In the genomic region with DNA sequence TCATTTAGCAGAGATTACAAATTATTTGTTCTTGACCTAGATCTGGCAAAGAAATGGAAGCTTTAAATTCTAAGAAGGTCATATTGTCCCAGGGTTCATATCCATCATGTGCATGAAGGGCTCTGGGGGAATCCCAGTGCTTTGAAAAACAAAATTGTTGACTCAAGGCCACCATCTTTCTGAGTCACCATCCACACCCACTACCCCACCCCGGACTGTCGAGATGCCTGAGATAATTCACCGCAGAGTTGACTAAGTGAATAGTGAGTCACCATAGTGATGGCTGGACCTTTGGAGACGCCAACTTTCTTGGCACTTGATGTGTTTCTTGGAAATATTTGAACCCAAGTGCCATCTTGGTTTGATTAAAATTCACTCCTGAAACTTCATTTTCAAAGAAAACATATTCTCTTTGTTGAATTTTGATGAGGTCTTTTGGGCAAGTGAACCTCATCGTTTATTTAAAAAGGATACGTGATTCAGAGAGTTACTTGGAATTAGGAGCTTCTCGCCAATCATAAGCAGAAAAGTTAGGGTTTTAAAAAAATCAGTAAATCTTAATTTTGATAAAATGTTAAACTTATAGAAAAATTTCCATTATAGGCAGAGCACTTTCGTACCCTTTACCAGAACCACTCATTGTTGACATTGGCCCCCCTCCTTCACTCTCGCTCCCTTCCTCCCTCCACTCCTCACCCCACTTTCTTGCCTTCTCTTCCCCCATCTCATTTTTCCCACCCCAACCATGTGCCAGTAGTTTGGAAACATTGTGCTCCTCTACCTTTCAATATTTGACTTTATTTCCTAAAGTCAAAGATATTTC, we compare ENCODE assay signal across 10 cellular contexts. TPM values are rescaled to one million over a fixed set of nuclear protein-coding genes. Genes with fewer than 3 reads are reported as not detected.
DNase-seq lines count a peak whose midpoint lies in the region; ATAC-seq and TF ChIP-seq lines count a peak whose summit lies in the region.
"Not testable (repeated sequence)": the region's sequence is repeated elsewhere in the genome, so short reads cannot be mapped to it uniquely, and the experiment has no call there.
"Had no signal": no experiment of that assay in that cellular context is flagged by ENCODE, and none has a peak within 500 bp of the region (broad histone marks: within the 10 kb centered on the region; RNA-seq: fewer than 3 reads in every experiment).

No MANE protein-coding gene starts in this region.

- ATAC-seq in activated naive CD8-positive, alpha-beta T cell treated with anti-CD3 and anti-CD28 coated beads, Interleukin-2, amount 50 U/mL, for 24 hours, result peak; percentile 91

- H3K4me3 ChIP-seq in HFF-Myc (replicated peaks; ENCODE audit: low read depth, low read length); osteoblast (ENCODE audit: insufficient read depth, low read length): not testable (repeated sequence)

- peaks cover 84% of the 10 kb centered on the region for H3K4me1 Mint-ChIP-seq in activated CD4-positive, alpha-beta memory T cell treated with anti-CD3 and anti-CD28 coated beads for 36 hours (ENCODE audit: low read depth)
- peaks cover 49% of the 10 kb centered on the region for H3K4me1 Mint-ChIP-seq in activated naive CD8-positive, alpha-beta T cell treated with anti-CD3 and anti-CD28 coated beads, Interleukin-2, amount 50 U/mL, for 24 hours

- intact Hi-C loops in activated CD4-positive, alpha-beta memory T cell treated with anti-CD3 and anti-CD28 coated beads for 36 hours (cut with micrococcal nuclease), result loop anchor here (1.0 to 5.0 kb wide), 5 partner anchors 12 to 420 kb away; no protein-coding TSS in a partner anchor

- H3K27me3 Mint-ChIP-seq in activated CD4-positive, alpha-beta memory T cell treated with anti-CD3 and anti-CD28 coated beads for 36 hours, result peaks cover 15% of the 10 kb centered on the region
- H3K27me3 Mint-ChIP-seq in activated naive CD8-positive, alpha-beta T cell treated with anti-CD3 and anti-CD28 coated beads, Interleukin-2, amount 50 U/mL, for 24 hours, result peaks cover 26% of the 10 kb centered on the region

- peak overlapping the region; percentile 30 for H3K4me2 ChIP-seq in osteoblast (ENCODE audit: insufficient read depth, low read length)

- TF ChIP-seq CTCF in HFF-Myc (IDR thresholded peaks at IDR 0.05; ENCODE audit: low read depth, low read length, missing control alignments); osteoblast (IDR thresholded peaks at IDR 0.05; ENCODE audit: extremely low read depth, low read depth, low read length): not testable (repeated sequence)

- peaks cover 11% of the 10 kb centered on the region for H3K4me1 ChIP-seq in osteoblast (ENCODE audit: insufficient read depth, low read length)

- not testable (repeated sequence) for H2AFZ ChIP-seq in osteoblast (ENCODE audit: low read length)

- DNase-seq in AG08395 (ENCODE audit: low spot score) (peak; percentile 95), HFF-Myc (ENCODE audit: extremely low read depth, low read depth) (peak; percentile 98), RPMI7951 (ENCODE audit: low read depth) (peak; percentile 99), fibroblast of gingiva (ENCODE audit: low read depth) (peak; percentile 91), osteoblast (ENCODE audit: insufficient read length, low spot score, missing footprints) (peak; percentile 91)
- peak; percentile 92 for DNase-seq in activated CD4-positive, alpha-beta memory T cell treated with anti-CD3 and anti-CD28 coated beads for 36 hours
- peak; percentile 71 for DNase-seq in activated naive CD8-positive, alpha-beta T cell treated with anti-CD3 and anti-CD28 coated beads, Interleukin-2, amount 50 U/mL, for 24 hours
- DNase-seq in stimulated activated CD8-positive, alpha-beta memory T cell treated with anti-CD3 and anti-CD28 coated beads, Interleukin-15, amount 100 ng/mL, for 4 hours (ENCODE audit: low read depth in 2 of 2), result peak; percentile 41 to 65

- not testable (repeated sequence) for H3K9me3 ChIP-seq in osteoblast (ENCODE audit: low read depth, low read length)

- peak overlapping the region; percentile 71 for H3K27ac ChIP-seq in osteoblast (ENCODE audit: low read depth, low read length)

- peak overlapping the region; percentile 92 for H3K27ac Mint-ChIP-seq in activated CD4-positive, alpha-beta memory T cell treated with anti-CD3 and anti-CD28 coated beads for 36 hours
- H3K27ac Mint-ChIP-seq in activated naive CD8-positive, alpha-beta T cell treated with anti-CD3 and anti-CD28 coated beads, Interleukin-2, amount 50 U/mL, for 24 hours, result peak overlapping the region; percentile 80

- not testable (repeated sequence) for H3K79me2 ChIP-seq in osteoblast (ENCODE audit: insufficient read depth, low read length)

- H3K27me3 ChIP-seq in osteoblast (ENCODE audit: insufficient read depth, low read length), result not testable (repeated sequence)

- POLR2A ChIA-PET in activated CD4-positive, alpha-beta memory T cell treated with anti-CD3 and anti-CD28 coated beads for 36 hours (lab: Charles Lee), result interaction anchor here (1.0 to 2.5 kb wide), 5 partner anchors 12 to 21 kb away, joined by 3 to 13 read pairs (median 5); no protein-coding TSS in a partner anchor

- not testable (repeated sequence) for H3K36me3 ChIP-seq in osteoblast (ENCODE audit: insufficient read depth, low read length)

- CTCF ChIA-PET in activated CD4-positive, alpha-beta memory T cell treated with anti-CD3 and anti-CD28 coated beads for 36 hours (lab: Charles Lee), result interaction anchor here (1.0 to 2.2 kb wide), 6 partner anchors 12 to 43 kb away, joined by 3 to 18 read pairs (median 6); no protein-coding TSS in a partner anchor

- not testable (repeated sequence) for H3K36me3 Mint-ChIP-seq in activated CD4-positive, alpha-beta memory T cell treated with anti-CD3 and anti-CD28 coated beads for 36 hours; activated naive CD8-positive, alpha-beta T cell treated with anti-CD3 and anti-CD28 coated beads, Interleukin-2, amount 50 U/mL, for 24 hours (ENCODE audit: low read depth)

- H3K9me3 Mint-ChIP-seq in activated CD4-positive, alpha-beta memory T cell treated with anti-CD3 and anti-CD28 coated beads for 36 hours, result peaks cover 16% of the 10 kb centered on the region
- H3K9me3 Mint-ChIP-seq in activated naive CD8-positive, alpha-beta T cell treated with anti-CD3 and anti-CD28 coated beads, Interleukin-2, amount 50 U/mL, for 24 hours, result peaks cover 12% of the 10 kb centered on the region

- not testable (repeated sequence) for H4K20me1 ChIP-seq in osteoblast (ENCODE audit: insufficient read depth, low read length)

- H3K4me3 Mint-ChIP-seq in activated CD4-positive, alpha-beta memory T cell treated with anti-CD3 and anti-CD28 coated beads for 36 hours; activated naive CD8-positive, alpha-beta T cell treated with anti-CD3 and anti-CD28 coated beads, Interleukin-2, amount 50 U/mL, for 24 hours: not testable (repeated sequence)

RNA-seq across cellular contexts. Expression of a gene that starts 53.0 kb away (rescaled TPM):
- not detected in 2 replicates for total RNA-seq in RPMI7951 (2014; rRNA removed; shearing (Covaris generic))
- total RNA-seq in activated CD4-positive, alpha-beta memory T cell treated with anti-CD3 and anti-CD28 coated beads for 36 hours, result not detected
- not detected in 2 replicates for total RNA-seq in osteoblast
- total RNA-seq: H1, Peyer's patch had no signal
